8 cellular contexts compared by ENCODE assay signal in the genomic region with DNA sequence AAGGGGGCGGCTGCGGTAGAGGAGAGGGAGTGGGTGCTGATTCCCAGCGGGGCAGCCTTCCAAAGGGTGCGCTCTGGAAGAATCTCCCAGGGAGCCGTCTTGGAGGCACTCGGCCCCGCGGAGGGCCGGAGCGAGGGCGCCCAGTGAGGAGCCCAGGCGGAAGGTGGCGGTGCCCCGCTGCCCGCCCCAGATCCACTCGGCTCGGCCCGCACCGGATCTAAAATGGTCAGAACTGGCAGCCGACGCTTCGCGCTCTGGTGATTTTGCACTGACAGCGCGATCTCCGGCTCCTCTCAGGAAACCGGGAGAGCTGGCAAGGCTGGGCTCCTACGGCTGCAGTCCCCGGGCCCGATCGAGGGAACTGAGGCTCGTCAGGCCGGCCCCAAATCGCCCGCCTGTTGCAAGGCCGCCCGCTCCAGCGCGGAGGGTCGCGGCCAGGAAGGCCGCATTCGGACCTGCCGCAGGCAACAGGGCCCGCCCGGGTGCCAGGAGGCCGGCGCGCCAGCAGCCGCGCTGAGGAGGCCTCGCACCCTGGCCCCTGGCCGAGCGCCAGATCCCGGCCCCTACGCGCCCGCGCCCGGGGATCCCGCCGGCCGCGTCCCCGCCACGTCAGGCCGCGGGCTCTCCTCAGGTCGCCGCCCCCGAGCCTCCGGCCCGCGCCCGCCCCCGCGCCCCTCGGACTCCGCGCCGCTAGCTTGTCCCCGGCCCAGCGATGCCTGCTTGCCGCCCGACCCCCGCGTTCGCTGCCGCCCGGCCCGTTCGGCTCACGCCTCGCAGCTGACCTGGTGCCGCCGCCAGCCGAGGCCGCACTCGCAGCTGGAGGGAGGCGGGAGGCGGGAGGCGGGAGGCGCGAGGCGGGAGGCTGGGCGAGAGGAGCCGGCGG. TPM values are rescaled to one million over a fixed set of nuclear protein-coding genes. Genes with fewer than 3 reads are reported as not detected.
A peak's percentile ranks its signal among the peaks of the same experiment; 100 is the strongest.
DNase-seq lines count a peak whose midpoint lies in the region; ATAC-seq, FAIRE-seq and TF ChIP-seq lines count a peak whose summit lies in the region.

A gene with protein sequence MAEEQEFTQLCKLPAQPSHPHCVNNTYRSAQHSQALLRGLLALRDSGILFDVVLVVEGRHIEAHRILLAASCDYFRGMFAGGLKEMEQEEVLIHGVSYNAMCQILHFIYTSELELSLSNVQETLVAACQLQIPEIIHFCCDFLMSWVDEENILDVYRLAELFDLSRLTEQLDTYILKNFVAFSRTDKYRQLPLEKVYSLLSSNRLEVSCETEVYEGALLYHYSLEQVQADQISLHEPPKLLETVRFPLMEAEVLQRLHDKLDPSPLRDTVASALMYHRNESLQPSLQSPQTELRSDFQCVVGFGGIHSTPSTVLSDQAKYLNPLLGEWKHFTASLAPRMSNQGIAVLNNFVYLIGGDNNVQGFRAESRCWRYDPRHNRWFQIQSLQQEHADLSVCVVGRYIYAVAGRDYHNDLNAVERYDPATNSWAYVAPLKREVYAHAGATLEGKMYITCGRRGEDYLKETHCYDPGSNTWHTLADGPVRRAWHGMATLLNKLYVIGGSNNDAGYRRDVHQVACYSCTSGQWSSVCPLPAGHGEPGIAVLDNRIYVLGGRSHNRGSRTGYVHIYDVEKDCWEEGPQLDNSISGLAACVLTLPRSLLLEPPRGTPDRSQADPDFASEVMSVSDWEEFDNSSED (minus strand): TSS at position 818 of the 883 bp plus-strand sequence. CDS start 6,584 bp downstream, outside the sequence.

- H3K9me3 Mint-ChIP-seq in CD8-positive, alpha-beta T cell, result no peaks in the 10 kb centered on the region

- H3K9me3 ChIP-seq in CD8-positive, alpha-beta T cell (ENCODE audit: low read length), result no peaks in the 10 kb centered on the region
- no peaks in the 10 kb centered on the region; the same call in 1 of the 2 replicates for H3K9me3 ChIP-seq in SJSA1 (replicated peaks)
- H3K9me3 ChIP-seq in small intestine (ENCODE audit: control insufficient read depth, low read depth), result no peaks in the 10 kb centered on the region

- H3K4me3 ChIP-seq in CD8-positive, alpha-beta T cell (ENCODE audit: low read depth, low read length), result peak within 1 kb of the TSS; percentile 75
- H3K4me3 ChIP-seq in SJSA1, result peak within 1 kb of the TSS; percentile 97
- H3K4me3 ChIP-seq in kidney epithelial cell (ENCODE audit: low read depth, low read length), result peak within 1 kb of the TSS; percentile 51
- peak within 1 kb of the TSS; percentile 63 to 64 for H3K4me3 ChIP-seq in small intestine (ENCODE audit: low read depth in 1 of 2, low read length in 2 of 2)

- H3K4me1 Mint-ChIP-seq in CD8-positive, alpha-beta T cell (ENCODE audit: low read depth), result peaks cover 50% of the 10 kb centered on the region

- FAIRE-seq in small intestine (lab: Jason Lieb, UNC), result no peak

- H3K27me3 ChIP-seq in CD8-positive, alpha-beta T cell (ENCODE audit: insufficient read depth, low read length), result no peaks in the 10 kb centered on the region
- H3K27me3 ChIP-seq in SJSA1 (replicated peaks) (no peaks in the 10 kb centered on the region), kidney epithelial cell (ENCODE audit: control insufficient read depth, insufficient read depth, low read length) (no peaks in the 10 kb centered on the region), small intestine (ENCODE audit: control insufficient read depth in 2 of 2, insufficient read depth in 2 of 2, low read length in 2 of 2) (no peaks in the 10 kb centered on the region)

- H3K36me3 ChIP-seq in CD8-positive, alpha-beta T cell (ENCODE audit: insufficient read depth, low read length), result no peaks in the 10 kb centered on the region
- H3K36me3 ChIP-seq in SJSA1 (peaks cover 5% of the 10 kb centered on the region), kidney epithelial cell (ENCODE audit: control insufficient read depth, insufficient read depth, low read length) (no peaks in the 10 kb centered on the region), small intestine (ENCODE audit: control insufficient read depth in 2 of 2, insufficient read depth in 2 of 2, low read length in 2 of 2) (no peaks in the 10 kb centered on the region)

- POLR2A ChIA-PET in CD8-positive, alpha-beta T cell (lab: Charles Lee), result interaction anchor here (0.6 to 2.3 kb wide), 8 partner anchors 18 to 175 kb away, joined by 3 to 18 read pairs (median 4); a partner anchor contains a TSS

- H3K27ac Mint-ChIP-seq in CD8-positive, alpha-beta T cell, result peak within 1 kb of the TSS; percentile 91

- H3K27me3 Mint-ChIP-seq in CD8-positive, alpha-beta T cell (ENCODE audit: low read depth), result no peaks in the 10 kb centered on the region

- intact Hi-C loops in CD8-positive, alpha-beta T cell (cut with DNase I, micrococcal nuclease), result loop anchor here (1.0 to 2.0 kb wide), 2 partner anchors 12 to 30 kb away; a partner anchor contains a TSS

- no peak for ATAC-seq in CD8-positive, alpha-beta T cell
- ATAC-seq in GM19043 (IDR thresholded peaks at IDR 0.05; ENCODE audit: low read depth, unreplicated experiment) (peak; percentile 29), HG03159 (IDR thresholded peaks at IDR 0.05; ENCODE audit: unreplicated experiment) (peak; percentile 30)

- peaks cover 51% of the 10 kb centered on the region for H3K4me1 ChIP-seq in CD8-positive, alpha-beta T cell (ENCODE audit: insufficient read depth, low read length)
- H3K4me1 ChIP-seq in SJSA1 (replicated peaks), result peaks cover 33% of the 10 kb centered on the region
- peaks cover 2% of the 10 kb centered on the region in 2 donors for H3K4me1 ChIP-seq in small intestine (ENCODE audit: control insufficient read depth in 2 of 2, insufficient read depth in 1 of 2, low read depth in 1 of 2, low read length in 1 of 2)

- peak within 1 kb of the TSS; percentile 61 for H3K27ac ChIP-seq in CD8-positive, alpha-beta T cell (ENCODE audit: low read depth, low read length)
- H3K27ac ChIP-seq in SJSA1, result peak within 1 kb of the TSS; percentile 56
- peak within 1 kb of the TSS; percentile 91 to 92 for H3K27ac ChIP-seq in small intestine (ENCODE audit: low read depth in 1 of 2, low read length in 1 of 2)

- CTCF ChIA-PET in CD8-positive, alpha-beta T cell (lab: Charles Lee), result interaction anchor here (1.1 to 1.8 kb wide), 4 partner anchors 39 to 77 kb away, joined by 3 to 6 read pairs (median 4); no protein-coding TSS in a partner anchor

- H3K36me3 Mint-ChIP-seq in CD8-positive, alpha-beta T cell, result peaks cover 5% of the 10 kb centered on the region

- TF ChIP-seq CTCF in CD8-positive, alpha-beta T cell (IDR thresholded peaks at IDR 0.05), result no peak
- TF ChIP-seq CTCF in kidney epithelial cell (IDR thresholded peaks at IDR 0.05; ENCODE audit: insufficient read depth, low read length, poor library complexity, severe bottlenecking), result no peak

- peak in 5 of 7 experiments; percentile 21 to 60 (median 26) for DNase-seq in CD8-positive, alpha-beta T cell
- peak; percentile 55 for DNase-seq in SJSA1 (ENCODE audit: low read depth in 1 of 2, low spot score in 2 of 2)
- peak; percentile 34 for DNase-seq in cerebellar cortex (ENCODE audit: low spot score)
- no peak for DNase-seq in kidney epithelial cell (ENCODE audit: low read depth)
- DNase-seq in small intestine, result peak; percentile 39
- no peak for DNase-seq in DMS153 treated with DMSO at 0.1 percent for 48 hours (lab: John Stamatoyannopoulos, UW; ENCODE audit: unreplicated experiment)

- peak within 1 kb of the TSS; percentile 89 for H3K4me3 Mint-ChIP-seq in CD8-positive, alpha-beta T cell

- WGBS in small intestine, 3 donors, result 0 to 1% (median 1%) methylated on average over 50 to 108 of the region's 108 CpGs

RNA-seq across cellular contexts. Expression of the gene that starts here (rescaled TPM):
- 10 to 100 TPM; 24.6 to 27.3 TPM for total RNA-seq in CD8-positive, alpha-beta T cell
- total RNA-seq in SJSA1 (2014; rRNA removed; shearing (Covaris generic)), result 13.0 and 24.2 TPM in 2 replicates
- 18.6 and 28.2 TPM in 2 replicates for total RNA-seq in kidney epithelial cell
- 10 to 100 TPM in 1 of 3 donors, 1 to 10 TPM in 2; 5.9 to 10.3 (median 6.9) TPM for polyA plus RNA-seq in small intestine

Comparison
In these comparisons a context has a peak if more than half of its experiments do, and no peak if none do; other contexts are left out.
1. DNase-seq: peak in CD8-positive, alpha-beta T cell (5 of 7), SJSA1 (2 of 2), cerebellar cortex (single experiment) and small intestine (single experiment); none in kidney epithelial cell (single experiment) and DMS153 treated with DMSO at 0.1 percent for 48 hours (single experiment).
2. Peak in every context shown above with its lines, with median percentiles within 50 percentile points of each other: H3K27ac ChIP-seq and H3K4me3 ChIP-seq.